ENCODE assay signal across 1 cellular context in the genomic region with DNA sequence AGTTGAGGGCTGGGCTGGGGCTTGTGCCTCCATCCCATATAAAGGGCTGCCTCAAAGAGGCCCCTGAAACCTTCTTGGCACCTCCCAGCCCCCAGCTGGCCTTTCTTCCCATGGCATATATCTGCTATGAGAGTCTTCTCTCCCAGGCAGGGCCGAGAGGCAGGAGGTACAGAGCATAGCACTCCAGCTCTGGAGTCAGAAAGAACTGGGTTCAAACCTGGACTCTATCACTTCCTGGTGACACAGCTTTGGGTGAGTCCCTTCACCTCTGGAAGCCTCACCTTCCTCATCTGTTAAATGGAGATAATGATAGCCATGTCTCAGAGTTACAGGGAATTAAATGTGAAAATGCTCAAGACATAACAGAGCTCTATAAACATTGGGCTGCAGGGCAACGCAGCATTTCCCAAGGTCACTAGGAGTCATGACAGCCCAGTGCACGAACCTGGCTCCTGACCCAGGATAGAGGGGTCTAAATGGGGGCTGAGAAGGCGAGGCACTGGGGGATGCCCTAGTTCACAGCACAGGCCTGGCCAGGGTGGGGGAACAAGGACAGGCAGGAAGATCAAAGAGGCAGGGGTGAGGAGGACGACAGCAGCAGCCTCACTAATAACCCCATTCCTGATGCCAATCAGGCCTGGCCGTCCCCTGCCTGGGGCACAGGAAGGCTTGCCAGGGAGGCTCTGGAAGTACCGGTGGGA.
TF ChIP-seq lines count a peak whose summit lies in the region.

No MANE protein-coding gene starts in this region.

TF ChIP-seq in HepG2, 621 proteins besides CTCF, POLR2A, EP300 and RAD21 (continued from another document):
- TF ChIP-seq, protein P1, sequence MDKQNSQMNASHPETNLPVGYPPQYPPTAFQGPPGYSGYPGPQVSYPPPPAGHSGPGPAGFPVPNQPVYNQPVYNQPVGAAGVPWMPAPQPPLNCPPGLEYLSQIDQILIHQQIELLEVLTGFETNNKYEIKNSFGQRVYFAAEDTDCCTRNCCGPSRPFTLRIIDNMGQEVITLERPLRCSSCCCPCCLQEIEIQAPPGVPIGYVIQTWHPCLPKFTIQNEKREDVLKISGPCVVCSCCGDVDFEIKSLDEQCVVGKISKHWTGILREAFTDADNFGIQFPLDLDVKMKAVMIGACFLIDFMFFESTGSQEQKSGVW (CRISPR knock-in tag; IDR thresholded peaks at IDR 0.05; ENCODE audit: borderline replicate concordance) = peak; percentile 56; the same call in 1 of the 2 replicates
- TF ChIP-seq, protein P2, sequence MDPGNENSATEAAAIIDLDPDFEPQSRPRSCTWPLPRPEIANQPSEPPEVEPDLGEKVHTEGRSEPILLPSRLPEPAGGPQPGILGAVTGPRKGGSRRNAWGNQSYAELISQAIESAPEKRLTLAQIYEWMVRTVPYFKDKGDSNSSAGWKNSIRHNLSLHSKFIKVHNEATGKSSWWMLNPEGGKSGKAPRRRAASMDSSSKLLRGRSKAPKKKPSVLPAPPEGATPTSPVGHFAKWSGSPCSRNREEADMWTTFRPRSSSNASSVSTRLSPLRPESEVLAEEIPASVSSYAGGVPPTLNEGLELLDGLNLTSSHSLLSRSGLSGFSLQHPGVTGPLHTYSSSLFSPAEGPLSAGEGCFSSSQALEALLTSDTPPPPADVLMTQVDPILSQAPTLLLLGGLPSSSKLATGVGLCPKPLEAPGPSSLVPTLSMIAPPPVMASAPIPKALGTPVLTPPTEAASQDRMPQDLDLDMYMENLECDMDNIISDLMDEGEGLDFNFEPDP (CRISPR knock-in tag; conservative IDR thresholded peaks at IDR 0.05) = 0 out of 2 replicates have a peak, but pooled peaks have one; percentile 69
- TF ChIP-seq TP53 (CRISPR knock-in tag; conservative IDR thresholded peaks at IDR 0.05) (no peak), ZFP82 (CRISPR knock-in tag; IDR thresholded peaks at IDR 0.05; ENCODE audit: borderline replicate concordance) (no peak), ZNF292 (CRISPR knock-in tag; IDR thresholded peaks at IDR 0.05; ENCODE audit: borderline replicate concordance, low read depth) (peak; percentile 29; the same call in 1 of the 2 replicates), PITX1 (CRISPR knock-in tag; IDR thresholded peaks at IDR 0.05) (peak; percentile 54; the same call in 1 of the 2 replicates)
- TF ChIP-seq, protein P3, sequence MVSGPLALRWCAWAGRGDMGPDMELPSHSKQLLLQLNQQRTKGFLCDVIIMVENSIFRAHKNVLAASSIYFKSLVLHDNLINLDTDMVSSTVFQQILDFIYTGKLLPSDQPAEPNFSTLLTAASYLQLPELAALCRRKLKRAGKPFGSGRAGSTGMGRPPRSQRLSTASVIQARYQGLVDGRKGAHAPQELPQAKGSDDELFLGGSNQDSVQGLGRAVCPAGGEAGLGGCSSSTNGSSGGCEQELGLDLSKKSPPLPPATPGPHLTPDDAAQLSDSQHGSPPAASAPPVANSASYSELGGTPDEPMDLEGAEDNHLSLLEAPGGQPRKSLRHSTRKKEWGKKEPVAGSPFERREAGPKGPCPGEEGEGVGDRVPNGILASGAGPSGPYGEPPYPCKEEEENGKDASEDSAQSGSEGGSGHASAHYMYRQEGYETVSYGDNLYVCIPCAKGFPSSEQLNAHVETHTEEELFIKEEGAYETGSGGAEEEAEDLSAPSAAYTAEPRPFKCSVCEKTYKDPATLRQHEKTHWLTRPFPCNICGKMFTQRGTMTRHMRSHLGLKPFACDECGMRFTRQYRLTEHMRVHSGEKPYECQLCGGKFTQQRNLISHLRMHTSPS (CRISPR knock-in tag; IDR thresholded peaks at IDR 0.05; ENCODE audit: low read depth) = peak; percentile 35; the same call in 1 of the 2 replicates
